22 cellular contexts compared by ENCODE assay signal in the genomic region with DNA sequence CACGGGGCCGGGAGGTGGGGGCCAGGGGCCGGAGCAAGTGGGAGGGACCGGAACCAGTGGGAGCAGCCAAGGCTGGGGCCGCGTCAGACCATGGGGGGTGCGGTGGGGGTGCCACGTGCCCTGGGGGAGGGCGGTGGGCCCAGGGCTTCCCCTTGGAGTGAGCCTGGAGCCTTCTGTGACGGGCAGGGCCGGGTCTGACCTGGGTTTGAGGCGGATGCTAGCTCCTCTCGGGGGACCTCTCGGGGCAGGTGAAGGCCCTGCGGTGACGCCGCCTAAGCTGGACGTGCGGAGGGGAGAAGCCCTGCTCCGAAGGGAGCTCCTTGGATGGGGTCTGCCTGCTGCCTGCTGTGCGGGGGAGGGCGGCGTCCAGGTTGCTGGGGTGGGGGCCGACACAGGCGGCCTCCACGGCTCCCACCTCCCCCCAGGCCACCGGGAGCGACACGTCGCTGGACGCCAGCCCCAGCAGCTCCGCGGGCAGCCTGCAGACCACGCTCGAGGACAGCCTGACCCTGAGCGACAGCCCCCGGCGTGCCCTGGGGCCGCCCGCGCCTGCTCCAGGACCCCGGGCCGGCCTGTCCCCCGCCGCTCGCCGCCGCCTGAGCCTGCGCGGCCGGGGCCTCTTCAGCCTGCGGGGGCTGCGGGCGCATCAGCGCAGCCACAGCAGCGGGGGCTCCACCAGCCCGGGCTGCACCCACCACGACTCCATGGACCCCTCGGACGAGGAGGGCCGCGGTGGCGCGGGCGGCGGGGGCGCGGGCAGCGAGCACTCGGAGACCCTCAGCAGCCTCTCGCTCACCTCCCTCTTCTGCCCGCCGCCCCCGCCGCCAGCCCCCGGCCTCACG.
"Had no signal": no experiment of that assay in that cellular context is flagged by ENCODE, and none has a peak within 500 bp of the region (broad histone marks: within the 10 kb centered on the region; RNA-seq: fewer than 3 reads in every experiment).

No MANE protein-coding gene starts in this region.

- H3K9me3 ChIP-seq: pancreas, sigmoid colon, transverse colon, vagina had no signal

- DNase-seq: activated B cell treated with CpG ODN at 0.5 μM for 24 hours; activated CD4-positive, alpha-beta memory T cell treated with anti-CD3 and anti-CD28 coated beads for 36 hours; activated CD4-positive, alpha-beta T cell treated with anti-CD3 and anti-CD28 coated beads for 4 hours; activated naive CD4-positive, alpha-beta T cell treated with anti-CD3 and anti-CD28 coated beads for 36 hours; activated T-cell treated with anti-CD3 and anti-CD28 coated beads, Interleukin-2, amount 50 U/mL, for 24 hours; anterior cingulate cortex; brain microvascular endothelial cell; central memory CD4-positive, alpha-beta T cell; endodermal cell; foreskin keratinocyte; islet precursor cell; left colon; mammary epithelial cell; sigmoid colon; stimulated activated CD4-positive, alpha-beta T cell treated with anti-CD3 and anti-CD28 coated beads, Interleukin-4, amount 100 ng/mL, for 24 hours; substantia nigra; T-cell; transverse colon had no signal

- H3K27me3 Mint-ChIP-seq: activated CD4-positive, alpha-beta memory T cell treated with anti-CD3 and anti-CD28 coated beads for 36 hours had no signal

- H3K27ac ChIP-seq: brain microvascular endothelial cell, foreskin keratinocyte, hepatocyte, neural progenitor cell, pancreas, sigmoid colon, transverse colon, vagina had no signal

- H3K36me3 ChIP-seq: brain microvascular endothelial cell, neural progenitor cell, pancreas, sigmoid colon, transverse colon, vagina had no signal

- H3K4me3 ChIP-seq: hepatocyte, neural progenitor cell, pancreas had no signal

- ATAC-seq: foreskin keratinocyte, left colon had no signal

- H3K9ac ChIP-seq: neural progenitor cell had no signal

- H3K4me2 ChIP-seq: hepatocyte, neural progenitor cell had no signal

- H3K4me3 Mint-ChIP-seq: activated CD4-positive, alpha-beta memory T cell treated with anti-CD3 and anti-CD28 coated beads for 36 hours; activated naive CD4-positive, alpha-beta T cell treated with anti-CD3 and anti-CD28 coated beads for 36 hours; activated T-cell treated with anti-CD3 and anti-CD28 coated beads, Interleukin-2, amount 50 U/mL, for 24 hours; endodermal cell; neural progenitor cell had no signal

- H3K27me3 ChIP-seq: hepatocyte, neural progenitor cell, pancreas had no signal

- H3K9me3 Mint-ChIP-seq: activated B cell treated with CpG ODN at 0.5 μM for 24 hours; activated CD4-positive, alpha-beta memory T cell treated with anti-CD3 and anti-CD28 coated beads for 36 hours; activated naive CD4-positive, alpha-beta T cell treated with anti-CD3 and anti-CD28 coated beads for 36 hours; activated T-cell treated with anti-CD3 and anti-CD28 coated beads, Interleukin-2, amount 50 U/mL, for 24 hours; endodermal cell; neural progenitor cell; T-cell had no signal

- H3K4me1 ChIP-seq: foreskin keratinocyte, pancreas, transverse colon had no signal

- H3K36me3 Mint-ChIP-seq: activated CD4-positive, alpha-beta memory T cell treated with anti-CD3 and anti-CD28 coated beads for 36 hours; neural progenitor cell had no signal

- H3K79me2 ChIP-seq: hepatocyte had no signal

- H3K27ac Mint-ChIP-seq: activated B cell treated with CpG ODN at 0.5 μM for 24 hours; activated CD4-positive, alpha-beta memory T cell treated with anti-CD3 and anti-CD28 coated beads for 36 hours; activated naive CD4-positive, alpha-beta T cell treated with anti-CD3 and anti-CD28 coated beads for 36 hours; activated T-cell treated with anti-CD3 and anti-CD28 coated beads, Interleukin-2, amount 50 U/mL, for 24 hours; endodermal cell; T-cell had no signal

- H3K4me1 Mint-ChIP-seq: endodermal cell had no signal
